19 cellular contexts compared by ENCODE assay signal in the genomic region with DNA sequence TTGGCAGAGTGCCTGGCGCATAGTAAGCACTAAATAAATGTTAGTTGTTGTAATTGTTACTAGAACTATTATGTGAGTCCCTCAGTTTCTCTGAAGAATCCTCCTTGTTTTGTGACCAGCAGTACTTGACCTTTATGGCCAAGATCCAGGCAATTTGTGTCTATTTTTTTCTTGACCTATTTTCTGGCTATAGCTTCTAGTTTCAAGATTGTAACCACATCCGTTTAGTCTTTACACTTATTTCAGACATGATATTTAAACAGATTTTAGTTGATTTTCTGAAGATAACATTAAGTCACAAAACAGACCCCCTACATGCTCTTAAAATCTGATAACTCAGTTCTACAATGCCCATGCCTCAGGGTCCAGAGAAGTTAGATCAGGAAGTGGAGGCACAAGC. TPM values are rescaled to one million over a fixed set of nuclear protein-coding genes. Genes with fewer than 3 reads are reported as not detected.
DNase-seq lines count a peak whose midpoint lies in the region; ATAC-seq lines count a peak whose summit lies in the region.
"Had no signal": no experiment of that assay in that cellular context is flagged by ENCODE, and none has a peak within 500 bp of the region (broad histone marks: within the 10 kb centered on the region; RNA-seq: fewer than 3 reads in every experiment).

No MANE protein-coding gene starts in this region.

- CTCF ChIA-PET in activated CD4-positive, alpha-beta memory T cell treated with anti-CD3 and anti-CD28 coated beads for 36 hours (lab: Charles Lee), result interaction anchor here (0.6 to 1.3 kb wide), 2 partner anchors 25 to 254 kb away, joined by 3 read pairs; no protein-coding TSS in a partner anchor

- H3K27ac Mint-ChIP-seq in stimulated activated naive CD8-positive, alpha-beta T cell treated with anti-CD3 and anti-CD28 coated beads, Interleukin-15, Interleukin-2, amounts not matched to agents 100 ng/mL and 50 ng/mL, for 24 hours, result peak overlapping the region; percentile 43
- no peak overlapping the region for H3K27ac Mint-ChIP-seq in stimulated activated naive CD8-positive, alpha-beta T cell treated with anti-CD3 and anti-CD28 coated beads, Interleukin-15, amount 100 ng/mL, for 72 hours
- H3K27ac Mint-ChIP-seq in activated CD4-positive, alpha-beta memory T cell treated with anti-CD3 and anti-CD28 coated beads for 36 hours, result peak overlapping the region; percentile 58
- H3K27ac Mint-ChIP-seq in central memory CD8-positive, alpha-beta T cell (ENCODE audit: low read depth), result peak overlapping the region; percentile 94
- H3K27ac Mint-ChIP-seq in stimulated activated effector memory CD8-positive, alpha-beta T cell treated with anti-CD3 and anti-CD28 coated beads, Interleukin-12 subunit alpha, Interleukin-12 subunit beta, amount 100 ng/mL, for 72 hours, result peak overlapping the region; percentile 7
- H3K27ac Mint-ChIP-seq: HFFc6 had no signal

- H3K36me3 Mint-ChIP-seq in stimulated activated naive CD8-positive, alpha-beta T cell treated with anti-CD3 and anti-CD28 coated beads, Interleukin-15, Interleukin-2, amounts not matched to agents 100 ng/mL and 50 ng/mL, for 24 hours (ENCODE audit: low read depth), result no peaks in the 10 kb centered on the region
- H3K36me3 Mint-ChIP-seq in activated CD4-positive, alpha-beta memory T cell treated with anti-CD3 and anti-CD28 coated beads for 36 hours, result peaks cover 5% of the 10 kb centered on the region
- peaks cover 17% of the 10 kb centered on the region for H3K36me3 Mint-ChIP-seq in central memory CD8-positive, alpha-beta T cell (ENCODE audit: insufficient read depth)
- H3K36me3 Mint-ChIP-seq in stimulated activated effector memory CD8-positive, alpha-beta T cell treated with anti-CD3 and anti-CD28 coated beads, Interleukin-12 subunit alpha, Interleukin-12 subunit beta, amount 100 ng/mL, for 72 hours, result peaks cover 10% of the 10 kb centered on the region

- POLR2A ChIA-PET in activated CD4-positive, alpha-beta memory T cell treated with anti-CD3 and anti-CD28 coated beads for 36 hours (lab: Charles Lee), result no interaction called here

- H3K9me3 Mint-ChIP-seq in stimulated activated naive CD8-positive, alpha-beta T cell treated with anti-CD3 and anti-CD28 coated beads, Interleukin-15, Interleukin-2, amounts not matched to agents 100 ng/mL and 50 ng/mL, for 24 hours, result no peaks in the 10 kb centered on the region
- H3K9me3 Mint-ChIP-seq in stimulated activated naive CD8-positive, alpha-beta T cell treated with anti-CD3 and anti-CD28 coated beads, Interleukin-15, amount 100 ng/mL, for 72 hours, result no peaks in the 10 kb centered on the region
- peaks cover 10% of the 10 kb centered on the region for H3K9me3 Mint-ChIP-seq in activated CD4-positive, alpha-beta memory T cell treated with anti-CD3 and anti-CD28 coated beads for 36 hours
- peaks cover 5% of the 10 kb centered on the region for H3K9me3 Mint-ChIP-seq in central memory CD8-positive, alpha-beta T cell
- H3K9me3 Mint-ChIP-seq in stimulated activated effector memory CD8-positive, alpha-beta T cell treated with anti-CD3 and anti-CD28 coated beads, Interleukin-12 subunit alpha, Interleukin-12 subunit beta, amount 100 ng/mL, for 72 hours, result peaks cover 3% of the 10 kb centered on the region
- H3K9me3 Mint-ChIP-seq: HFFc6 had no signal

- DNase-seq in stimulated activated naive CD8-positive, alpha-beta T cell treated with anti-CD3 and anti-CD28 coated beads, Interleukin-15, amount 100 ng/mL, for 72 hours, result no peak
- no peak for DNase-seq in activated CD4-positive, alpha-beta memory T cell treated with anti-CD3 and anti-CD28 coated beads for 36 hours
- no peak for DNase-seq in central memory CD8-positive, alpha-beta T cell (ENCODE audit: low spot score in 2 of 2)
- peak in 1 of 2 donors; percentile 39 for DNase-seq in stimulated activated effector memory CD8-positive, alpha-beta T cell treated with anti-CD3 and anti-CD28 coated beads, Interleukin-12 subunit alpha, Interleukin-12 subunit beta, amount 100 ng/mL, for 72 hours (ENCODE audit: low spot score in 2 of 2)
- DNase-seq in hepatic stellate cell (ENCODE audit: low spot score), result no peak
- DNase-seq in activated effector memory CD4-positive, alpha-beta T cell treated with anti-CD3 and anti-CD28 coated beads, Interleukin-2, amount 50 U/mL, for 16 hours, result no peak
- DNase-seq: AML-193, DMS 273 treated with DMSO at 0.1 percent for 48 hours, EL, HFFc6, KG1, NCI-H1105, NCI-H1694 treated with DMSO at 0.1 percent for 48 hours, NCI-H446, NCI-H748 treated with DMSO at 0.1 percent for 48 hours, Peyer's patch, Right ventricle myocardium superior had no signal

- intact Hi-C loops in activated CD4-positive, alpha-beta memory T cell treated with anti-CD3 and anti-CD28 coated beads for 36 hours (cut with micrococcal nuclease), result loop anchor here (10.0 kb wide), 2 partner anchors 924 to 984 kb away; no protein-coding TSS in a partner anchor

- H3K4me3 Mint-ChIP-seq in stimulated activated naive CD8-positive, alpha-beta T cell treated with anti-CD3 and anti-CD28 coated beads, Interleukin-15, Interleukin-2, amounts not matched to agents 100 ng/mL and 50 ng/mL, for 24 hours, result no peak overlapping the region
- H3K4me3 Mint-ChIP-seq in stimulated activated naive CD8-positive, alpha-beta T cell treated with anti-CD3 and anti-CD28 coated beads, Interleukin-15, amount 100 ng/mL, for 72 hours, result no peak overlapping the region
- no peak overlapping the region for H3K4me3 Mint-ChIP-seq in activated CD4-positive, alpha-beta memory T cell treated with anti-CD3 and anti-CD28 coated beads for 36 hours
- H3K4me3 Mint-ChIP-seq in central memory CD8-positive, alpha-beta T cell, result peak overlapping the region; percentile 56
- H3K4me3 Mint-ChIP-seq in stimulated activated effector memory CD8-positive, alpha-beta T cell treated with anti-CD3 and anti-CD28 coated beads, Interleukin-12 subunit alpha, Interleukin-12 subunit beta, amount 100 ng/mL, for 72 hours, result peak overlapping the region; percentile 27
- H3K4me3 Mint-ChIP-seq: HFFc6 had no signal

- H3K4me1 Mint-ChIP-seq in stimulated activated naive CD8-positive, alpha-beta T cell treated with anti-CD3 and anti-CD28 coated beads, Interleukin-15, Interleukin-2, amounts not matched to agents 100 ng/mL and 50 ng/mL, for 24 hours (ENCODE audit: low read depth), result peaks cover 89% of the 10 kb centered on the region
- peaks cover 73% of the 10 kb centered on the region for H3K4me1 Mint-ChIP-seq in stimulated activated naive CD8-positive, alpha-beta T cell treated with anti-CD3 and anti-CD28 coated beads, Interleukin-15, amount 100 ng/mL, for 72 hours
- peaks cover 88% of the 10 kb centered on the region for H3K4me1 Mint-ChIP-seq in activated CD4-positive, alpha-beta memory T cell treated with anti-CD3 and anti-CD28 coated beads for 36 hours (ENCODE audit: low read depth)
- H3K4me1 Mint-ChIP-seq in central memory CD8-positive, alpha-beta T cell, result peaks cover 85% of the 10 kb centered on the region
- H3K4me1 Mint-ChIP-seq in stimulated activated effector memory CD8-positive, alpha-beta T cell treated with anti-CD3 and anti-CD28 coated beads, Interleukin-12 subunit alpha, Interleukin-12 subunit beta, amount 100 ng/mL, for 72 hours, result peaks cover 90% of the 10 kb centered on the region

- ATAC-seq in stimulated activated naive CD8-positive, alpha-beta T cell treated with anti-CD3 and anti-CD28 coated beads, Interleukin-15, amount 100 ng/mL, for 72 hours, result no peak
- ATAC-seq in central memory CD8-positive, alpha-beta T cell (replicated peaks; ENCODE audit: extremely low read depth, poor library complexity, severe bottlenecking), result no peak
- no peak for ATAC-seq in stimulated activated effector memory CD8-positive, alpha-beta T cell treated with anti-CD3 and anti-CD28 coated beads, Interleukin-12 subunit alpha, Interleukin-12 subunit beta, amount 100 ng/mL, for 72 hours
- no peak for ATAC-seq in HG03571 (IDR thresholded peaks at IDR 0.05; ENCODE audit: unreplicated experiment)

- no peaks in the 10 kb centered on the region for H3K27me3 Mint-ChIP-seq in stimulated activated naive CD8-positive, alpha-beta T cell treated with anti-CD3 and anti-CD28 coated beads, Interleukin-15, Interleukin-2, amounts not matched to agents 100 ng/mL and 50 ng/mL, for 24 hours
- peaks cover 8% of the 10 kb centered on the region for H3K27me3 Mint-ChIP-seq in stimulated activated naive CD8-positive, alpha-beta T cell treated with anti-CD3 and anti-CD28 coated beads, Interleukin-15, amount 100 ng/mL, for 72 hours
- H3K27me3 Mint-ChIP-seq in activated CD4-positive, alpha-beta memory T cell treated with anti-CD3 and anti-CD28 coated beads for 36 hours, result no peaks in the 10 kb centered on the region
- no peaks in the 10 kb centered on the region for H3K27me3 Mint-ChIP-seq in central memory CD8-positive, alpha-beta T cell

RNA-seq across cellular contexts. Expression of gene CDC7, which starts 50.3 kb away (rescaled TPM):
- 10 to 100 TPM; 20.2 to 20.4 TPM for total RNA-seq in activated CD4-positive, alpha-beta memory T cell treated with anti-CD3 and anti-CD28 coated beads for 36 hours

Comparison
In these comparisons a context has a peak if more than half of its experiments do, and no peak if none do; other contexts are left out.
1. H3K27ac Mint-ChIP-seq: peak in stimulated activated naive CD8-positive, alpha-beta T cell treated with anti-CD3 and anti-CD28 coated beads, Interleukin-15, Interleukin-2, amounts not matched to agents 100 ng/mL and 50 ng/mL, for 24 hours (single experiment), activated CD4-positive, alpha-beta memory T cell treated with anti-CD3 and anti-CD28 coated beads for 36 hours (single experiment), central memory CD8-positive, alpha-beta T cell (single experiment) and stimulated activated effector memory CD8-positive, alpha-beta T cell treated with anti-CD3 and anti-CD28 coated beads, Interleukin-12 subunit alpha, Interleukin-12 subunit beta, amount 100 ng/mL, for 72 hours (single experiment); none in stimulated activated naive CD8-positive, alpha-beta T cell treated with anti-CD3 and anti-CD28 coated beads, Interleukin-15, amount 100 ng/mL, for 72 hours (0 of 2).
2. H3K4me3 Mint-ChIP-seq: peak in central memory CD8-positive, alpha-beta T cell (single experiment) and stimulated activated effector memory CD8-positive, alpha-beta T cell treated with anti-CD3 and anti-CD28 coated beads, Interleukin-12 subunit alpha, Interleukin-12 subunit beta, amount 100 ng/mL, for 72 hours (single experiment); none in stimulated activated naive CD8-positive, alpha-beta T cell treated with anti-CD3 and anti-CD28 coated beads, Interleukin-15, Interleukin-2, amounts not matched to agents 100 ng/mL and 50 ng/mL, for 24 hours (single experiment), stimulated activated naive CD8-positive, alpha-beta T cell treated with anti-CD3 and anti-CD28 coated beads, Interleukin-15, amount 100 ng/mL, for 72 hours (0 of 2) and activated CD4-positive, alpha-beta memory T cell treated with anti-CD3 and anti-CD28 coated beads for 36 hours (single experiment).